In the genomic region with DNA sequence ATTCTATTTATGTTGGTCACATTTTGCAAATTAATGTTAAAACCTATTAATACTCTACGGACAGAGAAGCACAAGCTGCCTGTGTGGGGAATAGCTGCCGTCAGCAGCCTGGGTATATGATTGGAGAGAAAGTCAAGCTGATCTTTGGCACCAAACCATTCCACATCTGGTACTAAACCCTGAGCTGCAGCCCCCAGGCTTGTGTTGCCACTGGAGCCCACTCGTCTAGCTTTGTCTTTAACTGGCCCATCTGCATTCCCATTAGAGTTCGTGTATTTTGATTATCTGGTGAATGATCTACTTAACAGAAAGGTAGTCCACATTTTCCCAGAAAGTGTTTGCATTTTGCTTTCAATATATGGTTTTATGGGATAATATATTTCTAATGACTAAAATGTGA, we compare ENCODE assay signal across 20 cellular contexts.
"Had no signal": no experiment of that assay in that cellular context is flagged by ENCODE, and none has a peak within 500 bp of the region (broad histone marks: within the 10 kb centered on the region; RNA-seq: fewer than 3 reads in every experiment).

No MANE protein-coding gene starts in this region.

- H3K27ac ChIP-seq: breast epithelium, neural progenitor cell, prostate gland, vagina had no signal

- DNase-seq: activated B cell treated with CpG ODN at 0.5 μM for 24 hours; activated CD4-positive, alpha-beta memory T cell treated with anti-CD3 and anti-CD28 coated beads for 36 hours; activated CD4-positive, alpha-beta T cell treated with anti-CD3 and anti-CD28 coated beads for 4 hours; activated CD8-positive, alpha-beta memory T cell treated with anti-CD3 and anti-CD28 coated beads, Interleukin-2, amount 10 ng/mL, durations not matched to agents 7 days and 5 days; activated naive CD4-positive, alpha-beta T cell treated with Interleukin-2 at 50 U/mL for 16 hours; activated T-cell treated with anti-CD3 and anti-CD28 coated beads, Interleukin-2, amount 50 U/mL, for 1 hour; cerebellar nuclear complex; effector CD8-positive, alpha-beta T cell; hippocampal formation; islet precursor cell; right cardiac atrium; stimulated activated naive CD8-positive, alpha-beta T cell treated with anti-CD3 and anti-CD28 coated beads, Interleukin-15, amount 100 ng/mL, for 72 hours had no signal

- H3K4me1 ChIP-seq: prostate gland had no signal

- H3K27me3 Mint-ChIP-seq: activated B cell treated with CpG ODN at 0.5 μM for 24 hours; activated CD4-positive, alpha-beta memory T cell treated with anti-CD3 and anti-CD28 coated beads for 36 hours; activated CD8-positive, alpha-beta memory T cell treated with anti-CD3 and anti-CD28 coated beads, Interleukin-2, amount 10 ng/mL, durations not matched to agents 7 days and 5 days; dendritic cell treated with granulocyte-macrophage colony-stimulating factor and Interleukin-4, amounts not matched to agents 40 ng/mL and 50 ng/mL, for 4 days; stimulated activated naive CD8-positive, alpha-beta T cell treated with anti-CD3 and anti-CD28 coated beads, Interleukin-15, amount 100 ng/mL, for 72 hours had no signal

- H3K4me3 Mint-ChIP-seq: activated B cell treated with CpG ODN at 0.5 μM for 24 hours; activated CD4-positive, alpha-beta memory T cell treated with anti-CD3 and anti-CD28 coated beads for 36 hours; activated CD8-positive, alpha-beta memory T cell treated with anti-CD3 and anti-CD28 coated beads, Interleukin-2, amount 10 ng/mL, durations not matched to agents 7 days and 5 days; dendritic cell treated with granulocyte-macrophage colony-stimulating factor and Interleukin-4, amounts not matched to agents 40 ng/mL and 50 ng/mL, for 4 days; neural progenitor cell; stimulated activated naive CD8-positive, alpha-beta T cell treated with anti-CD3 and anti-CD28 coated beads, Interleukin-15, amount 100 ng/mL, for 72 hours had no signal

- H3K4me1 Mint-ChIP-seq: activated CD8-positive, alpha-beta memory T cell treated with anti-CD3 and anti-CD28 coated beads, Interleukin-2, amount 10 ng/mL, durations not matched to agents 7 days and 5 days; stimulated activated naive CD8-positive, alpha-beta T cell treated with anti-CD3 and anti-CD28 coated beads, Interleukin-15, amount 100 ng/mL, for 72 hours had no signal

- H3K27me3 ChIP-seq: breast epithelium, neural progenitor cell, vagina had no signal

- H3K9me3 Mint-ChIP-seq: activated B cell treated with CpG ODN at 0.5 μM for 24 hours; activated CD4-positive, alpha-beta memory T cell treated with anti-CD3 and anti-CD28 coated beads for 36 hours; activated T-helper 2 cell treated with anti-CD3 and anti-CD28 coated beads, Interferon-gamma antibody, Interleukin-2, Interleukin-4, amounts not matched to agents 10 μg/mL and 5 μg/mL and 100 μg/mL, durations not matched to agents 14 hours and 24 hours and 36 hours; dendritic cell treated with granulocyte-macrophage colony-stimulating factor and Interleukin-4, amounts not matched to agents 40 ng/mL and 50 ng/mL, for 4 days; neural progenitor cell; stimulated activated naive CD8-positive, alpha-beta T cell treated with anti-CD3 and anti-CD28 coated beads, Interleukin-15, amount 100 ng/mL, for 72 hours had no signal

- H3K9me3 ChIP-seq: breast epithelium, prostate gland, vagina had no signal

- ATAC-seq: activated CD8-positive, alpha-beta memory T cell treated with anti-CD3 and anti-CD28 coated beads, Interleukin-2, amount 10 ng/mL, durations not matched to agents 7 days and 5 days; esophagus mucosa; left lobe of liver; right cardiac atrium; stimulated activated naive CD8-positive, alpha-beta T cell treated with anti-CD3 and anti-CD28 coated beads, Interleukin-15, amount 100 ng/mL, for 72 hours had no signal

- H3K4me3 ChIP-seq: breast epithelium, neural progenitor cell, prostate gland, vagina had no signal

- H3K27ac Mint-ChIP-seq: activated B cell treated with CpG ODN at 0.5 μM for 24 hours; activated CD8-positive, alpha-beta memory T cell treated with anti-CD3 and anti-CD28 coated beads, Interleukin-2, amount 10 ng/mL, durations not matched to agents 7 days and 5 days; activated T-helper 2 cell treated with anti-CD3 and anti-CD28 coated beads, Interferon-gamma antibody, Interleukin-2, Interleukin-4, amounts not matched to agents 10 μg/mL and 5 μg/mL and 100 μg/mL, durations not matched to agents 14 hours and 24 hours and 36 hours; dendritic cell treated with granulocyte-macrophage colony-stimulating factor and Interleukin-4, amounts not matched to agents 40 ng/mL and 50 ng/mL, for 4 days; neural progenitor cell; stimulated activated naive CD8-positive, alpha-beta T cell treated with anti-CD3 and anti-CD28 coated beads, Interleukin-15, amount 100 ng/mL, for 72 hours had no signal
